Comparison of ENCODE assay signal across 2 cellular contexts in genomic region chr5:43402524-43403066, GRCh38.
TF ChIP-seq lines count a peak whose summit lies in the region.
"Not testable (repeated sequence)": the region's sequence is repeated elsewhere in the genome, so short reads cannot be mapped to it uniquely, and the experiment has no call there.

No MANE protein-coding gene starts in this region.

TF ChIP-seq in K562, 482 proteins besides CTCF, POLR2A, EP300 and RAD21 (continued from another document):
- TF ChIP-seq, protein P1, sequence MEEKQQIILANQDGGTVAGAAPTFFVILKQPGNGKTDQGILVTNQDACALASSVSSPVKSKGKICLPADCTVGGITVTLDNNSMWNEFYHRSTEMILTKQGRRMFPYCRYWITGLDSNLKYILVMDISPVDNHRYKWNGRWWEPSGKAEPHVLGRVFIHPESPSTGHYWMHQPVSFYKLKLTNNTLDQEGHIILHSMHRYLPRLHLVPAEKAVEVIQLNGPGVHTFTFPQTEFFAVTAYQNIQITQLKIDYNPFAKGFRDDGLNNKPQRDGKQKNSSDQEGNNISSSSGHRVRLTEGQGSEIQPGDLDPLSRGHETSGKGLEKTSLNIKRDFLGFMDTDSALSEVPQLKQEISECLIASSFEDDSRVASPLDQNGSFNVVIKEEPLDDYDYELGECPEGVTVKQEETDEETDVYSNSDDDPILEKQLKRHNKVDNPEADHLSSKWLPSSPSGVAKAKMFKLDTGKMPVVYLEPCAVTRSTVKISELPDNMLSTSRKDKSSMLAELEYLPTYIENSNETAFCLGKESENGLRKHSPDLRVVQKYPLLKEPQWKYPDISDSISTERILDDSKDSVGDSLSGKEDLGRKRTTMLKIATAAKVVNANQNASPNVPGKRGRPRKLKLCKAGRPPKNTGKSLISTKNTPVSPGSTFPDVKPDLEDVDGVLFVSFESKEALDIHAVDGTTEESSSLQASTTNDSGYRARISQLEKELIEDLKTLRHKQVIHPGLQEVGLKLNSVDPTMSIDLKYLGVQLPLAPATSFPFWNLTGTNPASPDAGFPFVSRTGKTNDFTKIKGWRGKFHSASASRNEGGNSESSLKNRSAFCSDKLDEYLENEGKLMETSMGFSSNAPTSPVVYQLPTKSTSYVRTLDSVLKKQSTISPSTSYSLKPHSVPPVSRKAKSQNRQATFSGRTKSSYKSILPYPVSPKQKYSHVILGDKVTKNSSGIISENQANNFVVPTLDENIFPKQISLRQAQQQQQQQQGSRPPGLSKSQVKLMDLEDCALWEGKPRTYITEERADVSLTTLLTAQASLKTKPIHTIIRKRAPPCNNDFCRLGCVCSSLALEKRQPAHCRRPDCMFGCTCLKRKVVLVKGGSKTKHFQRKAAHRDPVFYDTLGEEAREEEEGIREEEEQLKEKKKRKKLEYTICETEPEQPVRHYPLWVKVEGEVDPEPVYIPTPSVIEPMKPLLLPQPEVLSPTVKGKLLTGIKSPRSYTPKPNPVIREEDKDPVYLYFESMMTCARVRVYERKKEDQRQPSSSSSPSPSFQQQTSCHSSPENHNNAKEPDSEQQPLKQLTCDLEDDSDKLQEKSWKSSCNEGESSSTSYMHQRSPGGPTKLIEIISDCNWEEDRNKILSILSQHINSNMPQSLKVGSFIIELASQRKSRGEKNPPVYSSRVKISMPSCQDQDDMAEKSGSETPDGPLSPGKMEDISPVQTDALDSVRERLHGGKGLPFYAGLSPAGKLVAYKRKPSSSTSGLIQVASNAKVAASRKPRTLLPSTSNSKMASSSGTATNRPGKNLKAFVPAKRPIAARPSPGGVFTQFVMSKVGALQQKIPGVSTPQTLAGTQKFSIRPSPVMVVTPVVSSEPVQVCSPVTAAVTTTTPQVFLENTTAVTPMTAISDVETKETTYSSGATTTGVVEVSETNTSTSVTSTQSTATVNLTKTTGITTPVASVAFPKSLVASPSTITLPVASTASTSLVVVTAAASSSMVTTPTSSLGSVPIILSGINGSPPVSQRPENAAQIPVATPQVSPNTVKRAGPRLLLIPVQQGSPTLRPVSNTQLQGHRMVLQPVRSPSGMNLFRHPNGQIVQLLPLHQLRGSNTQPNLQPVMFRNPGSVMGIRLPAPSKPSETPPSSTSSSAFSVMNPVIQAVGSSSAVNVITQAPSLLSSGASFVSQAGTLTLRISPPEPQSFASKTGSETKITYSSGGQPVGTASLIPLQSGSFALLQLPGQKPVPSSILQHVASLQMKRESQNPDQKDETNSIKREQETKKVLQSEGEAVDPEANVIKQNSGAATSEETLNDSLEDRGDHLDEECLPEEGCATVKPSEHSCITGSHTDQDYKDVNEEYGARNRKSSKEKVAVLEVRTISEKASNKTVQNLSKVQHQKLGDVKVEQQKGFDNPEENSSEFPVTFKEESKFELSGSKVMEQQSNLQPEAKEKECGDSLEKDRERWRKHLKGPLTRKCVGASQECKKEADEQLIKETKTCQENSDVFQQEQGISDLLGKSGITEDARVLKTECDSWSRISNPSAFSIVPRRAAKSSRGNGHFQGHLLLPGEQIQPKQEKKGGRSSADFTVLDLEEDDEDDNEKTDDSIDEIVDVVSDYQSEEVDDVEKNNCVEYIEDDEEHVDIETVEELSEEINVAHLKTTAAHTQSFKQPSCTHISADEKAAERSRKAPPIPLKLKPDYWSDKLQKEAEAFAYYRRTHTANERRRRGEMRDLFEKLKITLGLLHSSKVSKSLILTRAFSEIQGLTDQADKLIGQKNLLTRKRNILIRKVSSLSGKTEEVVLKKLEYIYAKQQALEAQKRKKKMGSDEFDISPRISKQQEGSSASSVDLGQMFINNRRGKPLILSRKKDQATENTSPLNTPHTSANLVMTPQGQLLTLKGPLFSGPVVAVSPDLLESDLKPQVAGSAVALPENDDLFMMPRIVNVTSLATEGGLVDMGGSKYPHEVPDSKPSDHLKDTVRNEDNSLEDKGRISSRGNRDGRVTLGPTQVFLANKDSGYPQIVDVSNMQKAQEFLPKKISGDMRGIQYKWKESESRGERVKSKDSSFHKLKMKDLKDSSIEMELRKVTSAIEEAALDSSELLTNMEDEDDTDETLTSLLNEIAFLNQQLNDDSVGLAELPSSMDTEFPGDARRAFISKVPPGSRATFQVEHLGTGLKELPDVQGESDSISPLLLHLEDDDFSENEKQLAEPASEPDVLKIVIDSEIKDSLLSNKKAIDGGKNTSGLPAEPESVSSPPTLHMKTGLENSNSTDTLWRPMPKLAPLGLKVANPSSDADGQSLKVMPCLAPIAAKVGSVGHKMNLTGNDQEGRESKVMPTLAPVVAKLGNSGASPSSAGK (IDR thresholded peaks at IDR 0.05): peak; percentile 34; the same call in 1 of the 2 replicates
- TF ChIP-seq SOX6 (IDR thresholded peaks at IDR 0.05): 0 out of 2 replicates have a peak, but pooled peaks have one; percentile 11
- 0 out of 4 replicates have a peak, but pooled peaks of 1 of the 2 experiments have one; percentile 15 for TF ChIP-seq TRIM24 (IDR thresholded peaks at IDR 0.05)
- peak; percentile 40 to 83 (median 41) for TF ChIP-seq YY1 (IDR thresholded peaks at IDR 0.05; ENCODE audit: borderline replicate concordance in 1 of 3, control insufficient read depth in 1 of 3, extremely low read depth in 1 of 3, insufficient read depth in 3 of 3, insufficient read length in 1 of 3, insufficient replicate concordance in 2 of 3, low read depth in 1 of 3, low read length in 2 of 3)
- TF ChIP-seq PHF20 (IDR thresholded peaks at IDR 0.05; ENCODE audit: partially characterized antibody): peak; percentile 25
- TF ChIP-seq TAF7 (tag; IDR thresholded peaks at IDR 0.05): peak; percentile 71
- 0 out of 2 replicates have a peak, but pooled peaks have one; percentile 42 for TF ChIP-seq ZNF511 (CRISPR knock-in tag; IDR thresholded peaks at IDR 0.05)
- 0 out of 2 replicates have a peak, but pooled peaks have one; percentile 26 for TF ChIP-seq SMARCE1 (IDR thresholded peaks at IDR 0.05)

TF ChIP-seq in HepG2, 621 proteins besides CTCF, POLR2A, EP300 and RAD21 (continued from another document and continues in another):
- TF ChIP-seq, protein P2, sequence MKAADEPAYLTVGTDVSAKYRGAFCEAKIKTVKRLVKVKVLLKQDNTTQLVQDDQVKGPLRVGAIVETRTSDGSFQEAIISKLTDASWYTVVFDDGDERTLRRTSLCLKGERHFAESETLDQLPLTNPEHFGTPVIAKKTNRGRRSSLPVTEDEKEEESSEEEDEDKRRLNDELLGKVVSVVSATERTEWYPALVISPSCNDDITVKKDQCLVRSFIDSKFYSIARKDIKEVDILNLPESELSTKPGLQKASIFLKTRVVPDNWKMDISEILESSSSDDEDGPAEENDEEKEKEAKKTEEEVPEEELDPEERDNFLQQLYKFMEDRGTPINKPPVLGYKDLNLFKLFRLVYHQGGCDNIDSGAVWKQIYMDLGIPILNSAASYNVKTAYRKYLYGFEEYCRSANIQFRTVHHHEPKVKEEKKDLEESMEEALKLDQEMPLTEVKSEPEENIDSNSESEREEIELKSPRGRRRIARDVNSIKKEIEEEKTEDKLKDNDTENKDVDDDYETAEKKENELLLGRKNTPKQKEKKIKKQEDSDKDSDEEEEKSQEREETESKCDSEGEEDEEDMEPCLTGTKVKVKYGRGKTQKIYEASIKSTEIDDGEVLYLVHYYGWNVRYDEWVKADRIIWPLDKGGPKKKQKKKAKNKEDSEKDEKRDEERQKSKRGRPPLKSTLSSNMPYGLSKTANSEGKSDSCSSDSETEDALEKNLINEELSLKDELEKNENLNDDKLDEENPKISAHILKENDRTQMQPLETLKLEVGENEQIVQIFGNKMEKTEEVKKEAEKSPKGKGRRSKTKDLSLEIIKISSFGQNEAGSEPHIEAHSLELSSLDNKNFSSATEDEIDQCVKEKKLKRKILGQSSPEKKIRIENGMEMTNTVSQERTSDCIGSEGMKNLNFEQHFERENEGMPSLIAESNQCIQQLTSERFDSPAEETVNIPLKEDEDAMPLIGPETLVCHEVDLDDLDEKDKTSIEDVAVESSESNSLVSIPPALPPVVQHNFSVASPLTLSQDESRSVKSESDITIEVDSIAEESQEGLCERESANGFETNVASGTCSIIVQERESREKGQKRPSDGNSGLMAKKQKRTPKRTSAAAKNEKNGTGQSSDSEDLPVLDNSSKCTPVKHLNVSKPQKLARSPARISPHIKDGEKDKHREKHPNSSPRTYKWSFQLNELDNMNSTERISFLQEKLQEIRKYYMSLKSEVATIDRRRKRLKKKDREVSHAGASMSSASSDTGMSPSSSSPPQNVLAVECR (CRISPR knock-in tag; IDR thresholded peaks at IDR 0.05; ENCODE audit: borderline replicate concordance): peak; percentile 54; the same call in 1 of the 2 replicates
- TF ChIP-seq, protein P3, sequence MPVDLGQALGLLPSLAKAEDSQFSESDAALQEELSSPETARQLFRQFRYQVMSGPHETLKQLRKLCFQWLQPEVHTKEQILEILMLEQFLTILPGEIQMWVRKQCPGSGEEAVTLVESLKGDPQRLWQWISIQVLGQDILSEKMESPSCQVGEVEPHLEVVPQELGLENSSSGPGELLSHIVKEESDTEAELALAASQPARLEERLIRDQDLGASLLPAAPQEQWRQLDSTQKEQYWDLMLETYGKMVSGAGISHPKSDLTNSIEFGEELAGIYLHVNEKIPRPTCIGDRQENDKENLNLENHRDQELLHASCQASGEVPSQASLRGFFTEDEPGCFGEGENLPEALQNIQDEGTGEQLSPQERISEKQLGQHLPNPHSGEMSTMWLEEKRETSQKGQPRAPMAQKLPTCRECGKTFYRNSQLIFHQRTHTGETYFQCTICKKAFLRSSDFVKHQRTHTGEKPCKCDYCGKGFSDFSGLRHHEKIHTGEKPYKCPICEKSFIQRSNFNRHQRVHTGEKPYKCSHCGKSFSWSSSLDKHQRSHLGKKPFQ (CRISPR knock-in tag; IDR thresholded peaks at IDR 0.05; ENCODE audit: insufficient replicate concordance): peak; percentile 39
- TF ChIP-seq RARA (CRISPR knock-in tag; IDR thresholded peaks at IDR 0.05): peak; percentile 56
- peak; percentile 44; the same call in 1 of the 2 replicates for TF ChIP-seq GABPB1 (CRISPR knock-in tag; IDR thresholded peaks at IDR 0.05)
- TF ChIP-seq ZNF292 (CRISPR knock-in tag; IDR thresholded peaks at IDR 0.05; ENCODE audit: borderline replicate concordance, low read depth): peak; percentile 92; the same call in 1 of the 2 replicates
- TF ChIP-seq ZBTB7B (CRISPR knock-in tag; IDR thresholded peaks at IDR 0.05): 0 out of 2 replicates have a peak, but pooled peaks have one; percentile 21
- peak; percentile 54; the same call in 1 of the 2 replicates for TF ChIP-seq KDM3A (CRISPR knock-in tag; IDR thresholded peaks at IDR 0.05; ENCODE audit: low read depth)
- 0 out of 2 replicates have a peak, but pooled peaks have one; percentile 41 for TF ChIP-seq PAX8 (CRISPR knock-in tag; IDR thresholded peaks at IDR 0.05; ENCODE audit: borderline replicate concordance)
- TF ChIP-seq, protein P4, sequence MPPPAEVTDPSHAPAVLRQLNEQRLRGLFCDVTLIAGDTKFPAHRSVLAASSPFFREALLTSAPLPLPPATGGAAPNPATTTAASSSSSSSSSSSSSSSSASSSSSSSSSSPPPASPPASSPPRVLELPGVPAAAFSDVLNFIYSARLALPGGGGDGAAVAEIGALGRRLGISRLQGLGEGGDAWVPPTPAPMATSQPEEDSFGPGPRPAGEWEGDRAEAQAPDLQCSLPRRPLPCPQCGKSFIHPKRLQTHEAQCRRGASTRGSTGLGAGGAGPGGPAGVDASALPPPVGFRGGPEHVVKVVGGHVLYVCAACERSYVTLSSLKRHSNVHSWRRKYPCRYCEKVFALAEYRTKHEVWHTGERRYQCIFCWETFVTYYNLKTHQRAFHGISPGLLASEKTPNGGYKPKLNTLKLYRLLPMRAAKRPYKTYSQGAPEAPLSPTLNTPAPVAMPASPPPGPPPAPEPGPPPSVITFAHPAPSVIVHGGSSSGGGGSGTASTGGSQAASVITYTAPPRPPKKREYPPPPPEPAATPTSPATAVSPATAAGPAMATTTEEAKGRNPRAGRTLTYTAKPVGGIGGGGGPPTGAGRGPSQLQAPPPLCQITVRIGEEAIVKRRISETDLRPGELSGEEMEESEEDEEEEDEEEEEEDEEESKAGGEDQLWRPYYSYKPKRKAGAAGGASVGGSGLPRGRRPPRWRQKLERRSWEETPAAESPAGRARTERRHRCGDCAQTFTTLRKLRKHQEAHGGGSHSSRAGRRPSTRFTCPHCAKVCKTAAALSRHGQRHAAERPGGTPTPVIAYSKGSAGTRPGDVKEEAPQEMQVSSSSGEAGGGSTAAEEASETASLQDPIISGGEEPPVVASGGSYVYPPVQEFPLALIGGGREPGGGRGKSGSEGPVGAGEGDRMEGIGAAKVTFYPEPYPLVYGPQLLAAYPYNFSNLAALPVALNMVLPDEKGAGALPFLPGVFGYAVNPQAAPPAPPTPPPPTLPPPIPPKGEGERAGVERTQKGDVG (CRISPR knock-in tag; IDR thresholded peaks at IDR 0.05; ENCODE audit: borderline replicate concordance): peak; percentile 73; the same call in 1 of the 2 replicates
- not testable (repeated sequence) for TF ChIP-seq LCORL (IDR thresholded peaks at IDR 0.05)
- peak; percentile 61; the same call in 1 of the 2 replicates for TF ChIP-seq LCORL (CRISPR knock-in tag; IDR thresholded peaks at IDR 0.05)
- TF ChIP-seq ZC3H13 (CRISPR knock-in tag; IDR thresholded peaks at IDR 0.05): 0 out of 2 replicates have a peak, but pooled peaks have one; percentile 37
- TF ChIP-seq, protein P5, sequence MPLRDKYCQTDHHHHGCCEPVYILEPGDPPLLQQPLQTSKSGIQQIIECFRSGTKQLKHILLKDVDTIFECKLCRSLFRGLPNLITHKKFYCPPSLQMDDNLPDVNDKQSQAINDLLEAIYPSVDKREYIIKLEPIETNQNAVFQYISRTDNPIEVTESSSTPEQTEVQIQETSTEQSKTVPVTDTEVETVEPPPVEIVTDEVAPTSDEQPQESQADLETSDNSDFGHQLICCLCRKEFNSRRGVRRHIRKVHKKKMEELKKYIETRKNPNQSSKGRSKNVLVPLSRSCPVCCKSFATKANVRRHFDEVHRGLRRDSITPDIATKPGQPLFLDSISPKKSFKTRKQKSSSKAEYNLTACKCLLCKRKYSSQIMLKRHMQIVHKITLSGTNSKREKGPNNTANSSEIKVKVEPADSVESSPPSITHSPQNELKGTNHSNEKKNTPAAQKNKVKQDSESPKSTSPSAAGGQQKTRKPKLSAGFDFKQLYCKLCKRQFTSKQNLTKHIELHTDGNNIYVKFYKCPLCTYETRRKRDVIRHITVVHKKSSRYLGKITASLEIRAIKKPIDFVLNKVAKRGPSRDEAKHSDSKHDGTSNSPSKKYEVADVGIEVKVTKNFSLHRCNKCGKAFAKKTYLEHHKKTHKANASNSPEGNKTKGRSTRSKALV (CRISPR knock-in tag; IDR thresholded peaks at IDR 0.05): 0 out of 2 replicates have a peak, but pooled peaks have one; percentile 30
- 0 out of 2 replicates have a peak, but pooled peaks have one; percentile 19 for TF ChIP-seq MYC (CRISPR knock-in tag; IDR thresholded peaks at IDR 0.05; ENCODE audit: borderline replicate concordance)
- TF ChIP-seq ZNF547 (CRISPR knock-in tag; IDR thresholded peaks at IDR 0.05): 0 out of 2 replicates have a peak, but pooled peaks have one; percentile 20
- TF ChIP-seq, protein P6, sequence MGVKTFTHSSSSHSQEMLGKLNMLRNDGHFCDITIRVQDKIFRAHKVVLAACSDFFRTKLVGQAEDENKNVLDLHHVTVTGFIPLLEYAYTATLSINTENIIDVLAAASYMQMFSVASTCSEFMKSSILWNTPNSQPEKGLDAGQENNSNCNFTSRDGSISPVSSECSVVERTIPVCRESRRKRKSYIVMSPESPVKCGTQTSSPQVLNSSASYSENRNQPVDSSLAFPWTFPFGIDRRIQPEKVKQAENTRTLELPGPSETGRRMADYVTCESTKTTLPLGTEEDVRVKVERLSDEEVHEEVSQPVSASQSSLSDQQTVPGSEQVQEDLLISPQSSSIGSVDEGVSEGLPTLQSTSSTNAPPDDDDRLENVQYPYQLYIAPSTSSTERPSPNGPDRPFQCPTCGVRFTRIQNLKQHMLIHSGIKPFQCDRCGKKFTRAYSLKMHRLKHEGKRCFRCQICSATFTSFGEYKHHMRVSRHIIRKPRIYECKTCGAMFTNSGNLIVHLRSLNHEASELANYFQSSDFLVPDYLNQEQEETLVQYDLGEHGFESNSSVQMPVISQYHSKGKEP (CRISPR knock-in tag; IDR thresholded peaks at IDR 0.05): 0 out of 2 replicates have a peak, but pooled peaks have one; percentile 32
